ENCODE assay signal across 12 cellular contexts in the genomic region with DNA sequence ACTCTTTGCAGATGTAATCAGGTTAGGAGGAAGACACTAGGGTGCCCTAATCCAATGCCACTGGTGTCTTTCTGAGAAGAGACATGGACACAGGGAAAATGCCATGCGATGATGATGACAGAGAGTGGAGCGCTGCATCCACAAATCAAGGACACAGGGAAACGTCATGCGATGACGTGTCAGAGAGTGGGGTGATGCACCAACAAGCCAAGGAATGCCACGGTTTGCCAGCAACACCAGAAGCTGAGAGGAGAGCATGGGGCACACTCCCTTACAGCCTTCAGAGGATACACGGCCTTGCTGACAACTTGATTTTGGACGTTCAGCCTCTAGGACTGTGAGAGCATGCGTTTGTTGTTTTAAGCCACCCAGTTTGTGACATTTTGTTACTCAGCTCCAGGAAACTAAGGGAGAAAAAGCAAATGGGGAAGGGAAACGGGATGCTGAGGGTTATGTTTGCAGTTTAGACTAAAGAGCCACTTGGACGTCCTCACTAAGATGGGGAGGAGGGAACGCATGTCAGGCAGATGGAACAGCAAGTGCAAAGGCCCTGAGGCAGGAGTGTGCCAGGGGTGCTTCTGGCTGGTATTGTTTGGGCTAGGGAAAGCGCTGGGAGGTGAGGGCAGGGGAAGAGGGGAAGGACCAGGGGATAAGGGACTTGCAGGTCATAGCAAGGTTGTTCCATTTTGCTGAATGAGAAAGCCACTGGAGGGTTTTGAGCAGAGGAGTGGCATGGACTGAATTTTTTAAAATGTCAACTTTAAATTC. TPM values are rescaled to one million over a fixed set of nuclear protein-coding genes. Genes with fewer than 3 reads are reported as not detected.
DNase-seq lines count a peak whose midpoint lies in the region; ATAC-seq and TF ChIP-seq lines count a peak whose summit lies in the region.
"Had no signal": no experiment of that assay in that cellular context is flagged by ENCODE, and none has a peak within 500 bp of the region (broad histone marks: within the 10 kb centered on the region; RNA-seq: fewer than 3 reads in every experiment).

No MANE protein-coding gene starts in this region.

- no peak for ATAC-seq in stimulated activated memory B cell treated with anti-CD40 and anti-IgM and Interleukin-4, amounts not matched to agents 10 μg/mL and 1 μg/mL and 100 μg/mL, for 72 hours
- ATAC-seq in HG03025 (IDR thresholded peaks at IDR 0.05; ENCODE audit: low FRiP score, unreplicated experiment) = no peak
- ATAC-seq: activated CD4-positive, CD25-positive, alpha-beta regulatory T cell treated with anti-CD3 and anti-CD28 coated beads, Interleukin-2, amount 50 U/mL, for 24 hours; right cardiac atrium had no signal

- peaks cover 12% of the 10 kb centered on the region for H4K20me1 ChIP-seq in osteoblast (ENCODE audit: insufficient read depth, low read length)

- CTCF ChIA-PET in RWPE1 (lab: Yijun Ruan, JAX) = no interaction called here

- H3K27me3 ChIP-seq in osteoblast (ENCODE audit: insufficient read depth, low read length) = no peaks in the 10 kb centered on the region

- no peaks in the 10 kb centered on the region for H3K27me3 Mint-ChIP-seq in activated naive CD4-positive, alpha-beta T cell treated with anti-CD3 and anti-CD28 coated beads, Interleukin-2, amount 50 U/mL, for 24 hours
- H3K27me3 Mint-ChIP-seq in glutamatergic neuron (ENCODE audit: unreplicated experiment) = peaks cover 6% of the 10 kb centered on the region
- no peaks in the 10 kb centered on the region for H3K27me3 Mint-ChIP-seq in stimulated activated memory B cell treated with anti-CD40 and anti-IgM and Interleukin-4, amounts not matched to agents 10 μg/mL and 1 μg/mL and 100 μg/mL, for 72 hours

- peaks cover 17% of the 10 kb centered on the region for H3K79me2 ChIP-seq in osteoblast (ENCODE audit: insufficient read depth, low read length)

- peaks cover 14% of the 10 kb centered on the region for H3K4me1 ChIP-seq in osteoblast (ENCODE audit: insufficient read depth, low read length)

- no peak overlapping the region for H3K4me2 ChIP-seq in osteoblast (ENCODE audit: insufficient read depth, low read length)

- TF ChIP-seq CTCF in RWPE1 (conservative IDR thresholded peaks at IDR 0.05; ENCODE audit: low read depth) (no peak), glutamatergic neuron (IDR thresholded peaks at IDR 0.05; ENCODE audit: partially characterized antibody, unreplicated experiment) (no peak), osteoblast (IDR thresholded peaks at IDR 0.05; ENCODE audit: extremely low read depth, low read depth, low read length) (no peak)

- no peak overlapping the region for H2AFZ ChIP-seq in osteoblast (ENCODE audit: low read length)

- H3K4me3 Mint-ChIP-seq in activated naive CD4-positive, alpha-beta T cell treated with anti-CD3 and anti-CD28 coated beads, Interleukin-2, amount 50 U/mL, for 24 hours = peak overlapping the region; percentile 43
- H3K4me3 Mint-ChIP-seq in glutamatergic neuron (ENCODE audit: unreplicated experiment) = peak overlapping the region; percentile 50
- H3K4me3 Mint-ChIP-seq in stimulated activated memory B cell treated with anti-CD40 and anti-IgM and Interleukin-4, amounts not matched to agents 10 μg/mL and 1 μg/mL and 100 μg/mL, for 72 hours = no peak overlapping the region

- H3K36me3 ChIP-seq in osteoblast (ENCODE audit: insufficient read depth, low read length) = no peaks in the 10 kb centered on the region

- no peak overlapping the region for H3K4me3 ChIP-seq in osteoblast (ENCODE audit: insufficient read depth, low read length)

- H3K27ac ChIP-seq in RWPE1 (peak overlapping the region; percentile 99), osteoblast (ENCODE audit: low read depth, low read length) (no peak overlapping the region)

- peak overlapping the region; percentile 53 for H3K27ac Mint-ChIP-seq in activated naive CD4-positive, alpha-beta T cell treated with anti-CD3 and anti-CD28 coated beads, Interleukin-2, amount 50 U/mL, for 24 hours
- no peak overlapping the region for H3K27ac Mint-ChIP-seq in glutamatergic neuron (ENCODE audit: unreplicated experiment)
- peak overlapping the region; percentile 13 for H3K27ac Mint-ChIP-seq in stimulated activated memory B cell treated with anti-CD40 and anti-IgM and Interleukin-4, amounts not matched to agents 10 μg/mL and 1 μg/mL and 100 μg/mL, for 72 hours

- no peaks in the 10 kb centered on the region for H3K36me3 Mint-ChIP-seq in activated naive CD4-positive, alpha-beta T cell treated with anti-CD3 and anti-CD28 coated beads, Interleukin-2, amount 50 U/mL, for 24 hours
- no peaks in the 10 kb centered on the region for H3K36me3 Mint-ChIP-seq in glutamatergic neuron (ENCODE audit: unreplicated experiment)
- H3K36me3 Mint-ChIP-seq in stimulated activated memory B cell treated with anti-CD40 and anti-IgM and Interleukin-4, amounts not matched to agents 10 μg/mL and 1 μg/mL and 100 μg/mL, for 72 hours = peaks cover under 1% of the 10 kb centered on the region

- no peak for DNase-seq in activated naive CD4-positive, alpha-beta T cell treated with Interleukin-2 at 50 U/mL for 16 hours
- DNase-seq in RWPE1 (ENCODE audit: low spot score) (no peak), glutamatergic neuron (no peak), osteoblast (ENCODE audit: insufficient read length, low spot score, missing footprints) (no peak), COLO829 (ENCODE audit: low spot score) (no peak)
- DNase-seq: GOT3, NCI-H1436 had no signal

- POLR2A ChIA-PET in RWPE1 (lab: Yijun Ruan, JAX; ENCODE audit: low non-redundant PET) = no interaction called here

- no peaks in the 10 kb centered on the region for H3K9me3 ChIP-seq in osteoblast (ENCODE audit: low read depth, low read length)

- no peaks in the 10 kb centered on the region for H3K9me3 Mint-ChIP-seq in activated naive CD4-positive, alpha-beta T cell treated with anti-CD3 and anti-CD28 coated beads, Interleukin-2, amount 50 U/mL, for 24 hours
- peaks cover 7% of the 10 kb centered on the region for H3K9me3 Mint-ChIP-seq in glutamatergic neuron (ENCODE audit: unreplicated experiment)
- H3K9me3 Mint-ChIP-seq in stimulated activated memory B cell treated with anti-CD40 and anti-IgM and Interleukin-4, amounts not matched to agents 10 μg/mL and 1 μg/mL and 100 μg/mL, for 72 hours = no peaks in the 10 kb centered on the region

- peaks cover 13% of the 10 kb centered on the region for H3K4me1 Mint-ChIP-seq in activated naive CD4-positive, alpha-beta T cell treated with anti-CD3 and anti-CD28 coated beads, Interleukin-2, amount 50 U/mL, for 24 hours
- H3K4me1 Mint-ChIP-seq in glutamatergic neuron (ENCODE audit: low read depth, unreplicated experiment) = peaks cover 5% of the 10 kb centered on the region
- peaks cover 21% of the 10 kb centered on the region for H3K4me1 Mint-ChIP-seq in stimulated activated memory B cell treated with anti-CD40 and anti-IgM and Interleukin-4, amounts not matched to agents 10 μg/mL and 1 μg/mL and 100 μg/mL, for 72 hours

RNA-seq across cellular contexts. Expression of a gene that starts 2.5 kb away (rescaled TPM):
- total RNA-seq in glutamatergic neuron (ENCODE audit: unreplicated experiment) (23.7 TPM), osteoblast (16.5 and 21.4 TPM in 2 replicates)
